In the genomic region with DNA sequence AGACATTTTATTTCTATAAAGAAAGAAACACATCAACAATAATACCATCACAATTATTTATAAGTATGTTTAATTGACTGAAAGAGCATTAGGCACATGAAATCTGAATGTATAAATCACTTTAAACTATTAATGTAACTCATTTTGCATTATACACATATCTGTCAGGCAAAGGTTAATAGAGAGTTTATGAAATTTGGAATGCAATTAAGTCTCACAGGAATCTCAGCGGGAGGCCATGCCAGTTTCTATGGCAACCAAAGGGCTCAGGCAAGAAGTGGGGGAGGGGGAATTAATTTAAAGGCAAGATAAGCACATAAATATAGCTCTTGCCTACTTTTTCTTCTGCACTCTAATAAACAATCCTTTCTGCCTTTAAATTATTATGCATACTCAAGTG, we compare ENCODE assay signal across 2 cellular contexts.
TF ChIP-seq lines count a peak whose summit lies in the region.

No MANE protein-coding gene starts in this region.

TF ChIP-seq in GM23338, 12 proteins besides CTCF, POLR2A, EP300 and RAD21 (continued from another document):
- TF ChIP-seq, protein P1, sequence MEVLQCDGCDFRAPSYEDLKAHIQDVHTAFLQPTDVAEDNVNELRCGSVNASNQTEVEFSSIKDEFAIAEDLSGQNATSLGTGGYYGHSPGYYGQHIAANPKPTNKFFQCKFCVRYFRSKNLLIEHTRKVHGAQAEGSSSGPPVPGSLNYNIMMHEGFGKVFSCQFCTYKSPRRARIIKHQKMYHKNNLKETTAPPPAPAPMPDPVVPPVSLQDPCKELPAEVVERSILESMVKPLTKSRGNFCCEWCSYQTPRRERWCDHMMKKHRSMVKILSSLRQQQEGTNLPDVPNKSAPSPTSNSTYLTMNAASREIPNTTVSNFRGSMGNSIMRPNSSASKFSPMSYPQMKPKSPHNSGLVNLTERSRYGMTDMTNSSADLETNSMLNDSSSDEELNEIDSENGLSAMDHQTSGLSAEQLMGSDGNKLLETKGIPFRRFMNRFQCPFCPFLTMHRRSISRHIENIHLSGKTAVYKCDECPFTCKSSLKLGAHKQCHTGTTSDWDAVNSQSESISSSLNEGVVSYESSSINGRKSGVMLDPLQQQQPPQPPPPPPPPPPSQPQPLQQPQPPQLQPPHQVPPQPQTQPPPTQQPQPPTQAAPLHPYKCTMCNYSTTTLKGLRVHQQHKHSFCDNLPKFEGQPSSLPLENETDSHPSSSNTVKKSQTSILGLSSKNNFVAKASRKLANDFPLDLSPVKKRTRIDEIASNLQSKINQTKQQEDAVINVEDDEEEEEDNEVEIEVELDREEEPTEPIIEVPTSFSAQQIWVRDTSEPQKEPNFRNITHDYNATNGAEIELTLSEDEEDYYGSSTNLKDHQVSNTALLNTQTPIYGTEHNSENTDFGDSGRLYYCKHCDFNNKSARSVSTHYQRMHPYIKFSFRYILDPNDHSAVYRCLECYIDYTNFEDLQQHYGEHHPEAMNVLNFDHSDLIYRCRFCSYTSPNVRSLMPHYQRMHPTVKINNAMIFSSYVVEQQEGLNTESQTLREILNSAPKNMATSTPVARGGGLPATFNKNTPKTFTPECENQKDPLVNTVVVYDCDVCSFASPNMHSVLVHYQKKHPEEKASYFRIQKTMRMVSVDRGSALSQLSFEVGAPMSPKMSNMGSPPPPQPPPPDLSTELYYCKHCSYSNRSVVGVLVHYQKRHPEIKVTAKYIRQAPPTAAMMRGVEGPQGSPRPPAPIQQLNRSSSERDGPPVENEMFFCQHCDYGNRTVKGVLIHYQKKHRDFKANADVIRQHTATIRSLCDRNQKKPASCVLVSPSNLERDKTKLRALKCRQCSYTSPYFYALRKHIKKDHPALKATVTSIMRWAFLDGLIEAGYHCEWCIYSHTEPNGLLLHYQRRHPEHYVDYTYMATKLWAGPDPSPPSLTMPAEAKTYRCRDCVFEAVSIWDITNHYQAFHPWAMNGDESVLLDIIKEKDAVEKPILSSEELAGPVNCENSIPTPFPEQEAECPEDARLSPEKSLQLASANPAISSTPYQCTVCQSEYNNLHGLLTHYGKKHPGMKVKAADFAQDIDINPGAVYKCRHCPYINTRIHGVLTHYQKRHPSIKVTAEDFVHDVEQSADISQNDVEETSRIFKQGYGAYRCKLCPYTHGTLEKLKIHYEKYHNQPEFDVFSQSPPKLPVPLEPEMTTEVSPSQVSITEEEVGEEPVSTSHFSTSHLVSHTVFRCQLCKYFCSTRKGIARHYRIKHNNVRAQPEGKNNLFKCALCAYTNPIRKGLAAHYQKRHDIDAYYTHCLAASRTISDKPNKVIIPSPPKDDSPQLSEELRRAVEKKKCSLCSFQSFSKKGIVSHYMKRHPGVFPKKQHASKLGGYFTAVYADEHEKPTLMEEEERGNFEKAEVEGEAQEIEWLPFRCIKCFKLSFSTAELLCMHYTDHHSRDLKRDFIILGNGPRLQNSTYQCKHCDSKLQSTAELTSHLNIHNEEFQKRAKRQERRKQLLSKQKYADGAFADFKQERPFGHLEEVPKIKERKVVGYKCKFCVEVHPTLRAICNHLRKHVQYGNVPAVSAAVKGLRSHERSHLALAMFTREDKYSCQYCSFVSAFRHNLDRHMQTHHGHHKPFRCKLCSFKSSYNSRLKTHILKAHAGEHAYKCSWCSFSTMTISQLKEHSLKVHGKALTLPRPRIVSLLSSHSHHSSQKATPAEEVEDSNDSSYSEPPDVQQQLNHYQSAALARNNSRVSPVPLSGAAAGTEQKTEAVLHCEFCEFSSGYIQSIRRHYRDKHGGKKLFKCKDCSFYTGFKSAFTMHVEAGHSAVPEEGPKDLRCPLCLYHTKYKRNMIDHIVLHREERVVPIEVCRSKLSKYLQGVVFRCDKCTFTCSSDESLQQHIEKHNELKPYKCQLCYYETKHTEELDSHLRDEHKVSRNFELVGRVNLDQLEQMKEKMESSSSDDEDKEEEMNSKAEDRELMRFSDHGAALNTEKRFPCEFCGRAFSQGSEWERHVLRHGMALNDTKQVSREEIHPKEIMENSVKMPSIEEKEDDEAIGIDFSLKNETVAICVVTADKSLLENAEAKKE (CRISPR knock-in tag; IDR thresholded peaks at IDR 0.05), result no peak
- TF ChIP-seq STAT1 (IDR thresholded peaks at IDR 0.05; ENCODE audit: unreplicated experiment) (no peak), CREB1 (CRISPR knock-in tag; IDR thresholded peaks at IDR 0.05; ENCODE audit: low read depth) (no peak), JUNB (IDR thresholded peaks at IDR 0.05; ENCODE audit: unreplicated experiment) (no peak), ZNF114 (CRISPR knock-in tag; IDR thresholded peaks at IDR 0.05) (no peak), EZH2phosphoT487 (IDR thresholded peaks at IDR 0.05; ENCODE audit: unreplicated experiment) (no peak), POLR2AphosphoS5 (IDR thresholded peaks at IDR 0.05; ENCODE audit: low read depth) (no peak), EZH2 (IDR thresholded peaks at IDR 0.05; ENCODE audit: low read depth, unreplicated experiment) (no peak)
- TF ChIP-seq, protein P2, sequence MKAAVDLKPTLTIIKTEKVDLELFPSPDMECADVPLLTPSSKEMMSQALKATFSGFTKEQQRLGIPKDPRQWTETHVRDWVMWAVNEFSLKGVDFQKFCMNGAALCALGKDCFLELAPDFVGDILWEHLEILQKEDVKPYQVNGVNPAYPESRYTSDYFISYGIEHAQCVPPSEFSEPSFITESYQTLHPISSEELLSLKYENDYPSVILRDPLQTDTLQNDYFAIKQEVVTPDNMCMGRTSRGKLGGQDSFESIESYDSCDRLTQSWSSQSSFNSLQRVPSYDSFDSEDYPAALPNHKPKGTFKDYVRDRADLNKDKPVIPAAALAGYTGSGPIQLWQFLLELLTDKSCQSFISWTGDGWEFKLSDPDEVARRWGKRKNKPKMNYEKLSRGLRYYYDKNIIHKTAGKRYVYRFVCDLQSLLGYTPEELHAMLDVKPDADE (IDR thresholded peaks at IDR 0.05), result no peak
- TF ChIP-seq, protein P3, sequence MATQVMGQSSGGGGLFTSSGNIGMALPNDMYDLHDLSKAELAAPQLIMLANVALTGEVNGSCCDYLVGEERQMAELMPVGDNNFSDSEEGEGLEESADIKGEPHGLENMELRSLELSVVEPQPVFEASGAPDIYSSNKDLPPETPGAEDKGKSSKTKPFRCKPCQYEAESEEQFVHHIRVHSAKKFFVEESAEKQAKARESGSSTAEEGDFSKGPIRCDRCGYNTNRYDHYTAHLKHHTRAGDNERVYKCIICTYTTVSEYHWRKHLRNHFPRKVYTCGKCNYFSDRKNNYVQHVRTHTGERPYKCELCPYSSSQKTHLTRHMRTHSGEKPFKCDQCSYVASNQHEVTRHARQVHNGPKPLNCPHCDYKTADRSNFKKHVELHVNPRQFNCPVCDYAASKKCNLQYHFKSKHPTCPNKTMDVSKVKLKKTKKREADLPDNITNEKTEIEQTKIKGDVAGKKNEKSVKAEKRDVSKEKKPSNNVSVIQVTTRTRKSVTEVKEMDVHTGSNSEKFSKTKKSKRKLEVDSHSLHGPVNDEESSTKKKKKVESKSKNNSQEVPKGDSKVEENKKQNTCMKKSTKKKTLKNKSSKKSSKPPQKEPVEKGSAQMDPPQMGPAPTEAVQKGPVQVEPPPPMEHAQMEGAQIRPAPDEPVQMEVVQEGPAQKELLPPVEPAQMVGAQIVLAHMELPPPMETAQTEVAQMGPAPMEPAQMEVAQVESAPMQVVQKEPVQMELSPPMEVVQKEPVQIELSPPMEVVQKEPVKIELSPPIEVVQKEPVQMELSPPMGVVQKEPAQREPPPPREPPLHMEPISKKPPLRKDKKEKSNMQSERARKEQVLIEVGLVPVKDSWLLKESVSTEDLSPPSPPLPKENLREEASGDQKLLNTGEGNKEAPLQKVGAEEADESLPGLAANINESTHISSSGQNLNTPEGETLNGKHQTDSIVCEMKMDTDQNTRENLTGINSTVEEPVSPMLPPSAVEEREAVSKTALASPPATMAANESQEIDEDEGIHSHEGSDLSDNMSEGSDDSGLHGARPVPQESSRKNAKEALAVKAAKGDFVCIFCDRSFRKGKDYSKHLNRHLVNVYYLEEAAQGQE (IDR thresholded peaks at IDR 0.05; ENCODE audit: unreplicated experiment), result no peak

TF ChIP-seq in neural cell, 6 proteins besides CTCF, POLR2A, EP300 and RAD21 (continued from another document):
- TF ChIP-seq, protein P3 (IDR thresholded peaks at IDR 0.05; ENCODE audit: borderline replicate concordance), result peak; percentile 71
